ENCODE assay signal across 1 cellular context in genomic region chr6:136757150-136757549, GRCh38.
TF ChIP-seq lines count a peak whose summit lies in the region.

No MANE protein-coding gene starts in this region.

TF ChIP-seq in GM12878, 131 proteins besides CTCF, POLR2A, EP300 and RAD21 (continued from another document):
- TF ChIP-seq HSF1 (IDR thresholded peaks at IDR 0.05; ENCODE audit: low read depth, low read length) (no peak), BCLAF1 (IDR thresholded peaks at IDR 0.05) (no peak)
TF ChIP-seq in GM12878: peak in this region for 0.
